36 cellular contexts compared by ENCODE assay signal in the genomic region with DNA sequence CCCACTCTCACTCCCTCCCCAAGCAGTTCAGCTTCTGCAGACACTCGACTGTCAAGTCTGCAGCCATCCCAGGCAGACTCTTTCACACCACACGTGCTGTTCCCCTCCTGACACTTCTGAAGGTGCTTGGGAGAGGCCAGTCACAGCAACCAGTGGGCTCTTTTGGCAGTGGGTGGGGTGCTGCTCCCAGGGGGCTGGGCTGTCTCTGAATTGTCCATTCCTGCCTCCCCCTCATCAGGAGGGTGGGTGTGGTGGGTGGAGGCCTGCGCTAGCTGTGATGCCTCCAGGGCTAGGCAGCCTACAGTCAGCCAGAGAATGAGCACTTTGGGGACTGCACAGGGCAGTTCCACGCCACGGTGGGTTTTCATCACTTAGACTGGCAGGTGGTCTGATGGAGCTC. TPM values are rescaled to one million over a fixed set of nuclear protein-coding genes. Genes with fewer than 3 reads are reported as not detected.
"Had no signal": no experiment of that assay in that cellular context is flagged by ENCODE, and none has a peak within 500 bp of the region (broad histone marks: within the 10 kb centered on the region; RNA-seq: fewer than 3 reads in every experiment).

No MANE protein-coding gene starts in this region.

- ATAC-seq: activated CD8-positive, alpha-beta T cell treated with anti-CD3 and anti-CD28 coated beads for 36 hours had no signal

- H3K4me2 ChIP-seq: KMS-11, PC-9 had no signal

- H3K4me1 ChIP-seq: ascending aorta had no signal

- H2AFZ ChIP-seq: PC-9 had no signal

- FAIRE-seq: RCC 7860, TTC549 had no signal

- H3K36me3 ChIP-seq: ascending aorta, cardiac muscle cell had no signal

- H3K27ac ChIP-seq: ascending aorta, cardiac muscle cell, KMS-11, PC-9, RWPE1, SK-N-MC had no signal

- DNase-seq: activated CD4-positive, alpha-beta T cell treated with anti-CD3 and anti-CD28 coated beads, Interleukin-2, amount 10 ng/mL, durations not matched to agents 24 days and 14 days; activated CD4-positive, alpha-beta T cell treated with anti-CD3 and anti-CD28 coated beads, Interleukin-2, amount 50 U/mL, for 4 hours; activated CD8-positive, alpha-beta T cell treated with anti-CD3 and anti-CD28 coated beads for 36 hours; activated gamma-delta T cell treated with Interleukin-2 at 50 U/mL for 16 hours; activated naive CD4-positive, alpha-beta T cell treated with anti-CD3 and anti-CD28 coated beads for 36 hours; activated naive CD8-positive, alpha-beta T cell treated with anti-CD3 and anti-CD28 coated beads for 36 hours; activated T-cell treated with anti-CD3 and anti-CD28 coated beads, Interleukin-2, amount 50 U/mL, for 1 hour; amygdala; MM.1S; MV-4-11; NCI-H1092 treated with DMSO at 0.1 percent for 48 hours; NCI-H1417; NCI-H146; NCI-H187; NCI-H2029 treated with DMSO at 0.1 percent for 48 hours; NCI-H2107; NCI-H2171; NCI-H510A; NCI-H526; NCI-H748 treated with DMSO at 0.1 percent for 48 hours; NK-92 treated with Interleukin-12 subunit alpha and Interleukin-12 subunit beta, amount 100 ng/mL, for 24 hours; PC-9; Right ventricle myocardium superior; T1000 had no signal

- H3K9me3 ChIP-seq: ascending aorta had no signal

- H3K4me3 ChIP-seq: ascending aorta, cardiac muscle cell, PC-9, SK-N-MC had no signal

- H3K27me3 ChIP-seq: ascending aorta, cardiac muscle cell had no signal

- H3K9ac ChIP-seq: KMS-11 had no signal

RNA-seq across cellular contexts. Expression of a gene that starts 17.9 kb away (rescaled TPM):
- total RNA-seq: ascending aorta had no signal

RNA-seq across cellular contexts. Expression of a gene that starts 20.5 kb away (rescaled TPM):
- total RNA-seq: activated CD4-positive, alpha-beta T cell treated with anti-CD3 and anti-CD28 coated beads, Interleukin-2, amount 10 ng/mL, durations not matched to agents 24 days and 14 days; activated CD8-positive, alpha-beta memory T cell treated with anti-CD3 and anti-CD28 coated beads for 36 hours; activated CD8-positive, alpha-beta T cell treated with anti-CD3 and anti-CD28 coated beads for 36 hours; activated naive CD8-positive, alpha-beta T cell treated with anti-CD3 and anti-CD28 coated beads for 36 hours; activated T-helper 1 cell treated with anti-CD3 and anti-CD28 coated beads, Interleukin-12 subunit alpha, Interleukin-12 subunit beta, Interleukin-2, Interleukin-4 antibody, amounts not matched to agents 30 ng/mL and 10 ng/mL and 1 ng/mL, durations not matched to agents 14 hours and 24 hours and 36 hours; LHCN-M2; PC-9; T-helper 1 cell treated with Interleukin-12 subunit alpha and Interleukin-12 subunit beta and Interleukin-4 antibody, amounts not matched to agents 30 ng/mL and 1 ng/mL, for 36 hours; T-helper 2 cell treated with Interferon-gamma antibody and Interleukin-4, amounts not matched to agents 100 ng/mL and 5 ng/mL, for 36 hours had no signal

RNA-seq across cellular contexts. Expression of a gene that starts 21.0 kb away (rescaled TPM):
- total RNA-seq: activated CD4-positive, alpha-beta T cell treated with anti-CD3 and anti-CD28 coated beads, Interleukin-2, amount 10 ng/mL, durations not matched to agents 24 days and 14 days; activated naive CD4-positive, alpha-beta T cell treated with anti-CD3 and anti-CD28 coated beads for 36 hours; activated naive CD8-positive, alpha-beta T cell treated with anti-CD3 and anti-CD28 coated beads for 36 hours; activated T-helper 1 cell treated with anti-CD3 and anti-CD28 coated beads, Interleukin-12 subunit alpha, Interleukin-12 subunit beta, Interleukin-2, Interleukin-4 antibody, amounts not matched to agents 30 ng/mL and 10 ng/mL and 1 ng/mL, durations not matched to agents 14 hours and 24 hours and 36 hours; T-helper 1 cell treated with Interleukin-12 subunit alpha and Interleukin-12 subunit beta and Interleukin-4 antibody, amounts not matched to agents 30 ng/mL and 1 ng/mL, for 36 hours; T-helper 2 cell treated with Interferon-gamma antibody and Interleukin-4, amounts not matched to agents 100 ng/mL and 5 ng/mL, for 36 hours had no signal

RNA-seq across cellular contexts. Expression of a gene that starts 39.5 kb away (rescaled TPM):
- total RNA-seq: activated CD4-positive, alpha-beta T cell treated with anti-CD3 and anti-CD28 coated beads, Interleukin-2, amount 10 ng/mL, durations not matched to agents 24 days and 14 days; activated CD8-positive, alpha-beta memory T cell treated with anti-CD3 and anti-CD28 coated beads for 36 hours; activated CD8-positive, alpha-beta T cell treated with anti-CD3 and anti-CD28 coated beads for 36 hours; activated naive CD4-positive, alpha-beta T cell treated with anti-CD3 and anti-CD28 coated beads for 36 hours; activated naive CD8-positive, alpha-beta T cell treated with anti-CD3 and anti-CD28 coated beads for 36 hours; activated T-helper 1 cell treated with anti-CD3 and anti-CD28 coated beads, Interleukin-12 subunit alpha, Interleukin-12 subunit beta, Interleukin-2, Interleukin-4 antibody, amounts not matched to agents 30 ng/mL and 10 ng/mL and 1 ng/mL, durations not matched to agents 14 hours and 24 hours and 36 hours; ascending aorta; cardiac muscle cell; LHCN-M2; PC-9; Right ventricle myocardium superior; T-helper 1 cell treated with Interleukin-12 subunit alpha and Interleukin-12 subunit beta and Interleukin-4 antibody, amounts not matched to agents 30 ng/mL and 1 ng/mL, for 36 hours; T-helper 2 cell treated with Interferon-gamma antibody and Interleukin-4, amounts not matched to agents 100 ng/mL and 5 ng/mL, for 36 hours had no signal
- polyA plus RNA-seq: cardiac muscle cell had no signal
